ENCODE assay signal across 1 cellular context in genomic region chr10:63683686-63684085, GRCh38.
TF ChIP-seq lines count a peak whose summit lies in the region.

No MANE protein-coding gene starts in this region.

TF ChIP-seq in GM23338, 12 proteins besides CTCF, POLR2A, EP300 and RAD21 (continued from another document):
- TF ChIP-seq, protein P1, sequence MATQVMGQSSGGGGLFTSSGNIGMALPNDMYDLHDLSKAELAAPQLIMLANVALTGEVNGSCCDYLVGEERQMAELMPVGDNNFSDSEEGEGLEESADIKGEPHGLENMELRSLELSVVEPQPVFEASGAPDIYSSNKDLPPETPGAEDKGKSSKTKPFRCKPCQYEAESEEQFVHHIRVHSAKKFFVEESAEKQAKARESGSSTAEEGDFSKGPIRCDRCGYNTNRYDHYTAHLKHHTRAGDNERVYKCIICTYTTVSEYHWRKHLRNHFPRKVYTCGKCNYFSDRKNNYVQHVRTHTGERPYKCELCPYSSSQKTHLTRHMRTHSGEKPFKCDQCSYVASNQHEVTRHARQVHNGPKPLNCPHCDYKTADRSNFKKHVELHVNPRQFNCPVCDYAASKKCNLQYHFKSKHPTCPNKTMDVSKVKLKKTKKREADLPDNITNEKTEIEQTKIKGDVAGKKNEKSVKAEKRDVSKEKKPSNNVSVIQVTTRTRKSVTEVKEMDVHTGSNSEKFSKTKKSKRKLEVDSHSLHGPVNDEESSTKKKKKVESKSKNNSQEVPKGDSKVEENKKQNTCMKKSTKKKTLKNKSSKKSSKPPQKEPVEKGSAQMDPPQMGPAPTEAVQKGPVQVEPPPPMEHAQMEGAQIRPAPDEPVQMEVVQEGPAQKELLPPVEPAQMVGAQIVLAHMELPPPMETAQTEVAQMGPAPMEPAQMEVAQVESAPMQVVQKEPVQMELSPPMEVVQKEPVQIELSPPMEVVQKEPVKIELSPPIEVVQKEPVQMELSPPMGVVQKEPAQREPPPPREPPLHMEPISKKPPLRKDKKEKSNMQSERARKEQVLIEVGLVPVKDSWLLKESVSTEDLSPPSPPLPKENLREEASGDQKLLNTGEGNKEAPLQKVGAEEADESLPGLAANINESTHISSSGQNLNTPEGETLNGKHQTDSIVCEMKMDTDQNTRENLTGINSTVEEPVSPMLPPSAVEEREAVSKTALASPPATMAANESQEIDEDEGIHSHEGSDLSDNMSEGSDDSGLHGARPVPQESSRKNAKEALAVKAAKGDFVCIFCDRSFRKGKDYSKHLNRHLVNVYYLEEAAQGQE (IDR thresholded peaks at IDR 0.05; ENCODE audit: unreplicated experiment): no peak
- TF ChIP-seq NANOG (IDR thresholded peaks at IDR 0.05; ENCODE audit: borderline replicate concordance) (no peak), POLR2AphosphoS5 (IDR thresholded peaks at IDR 0.05; ENCODE audit: low read depth) (no peak), EZH2 (IDR thresholded peaks at IDR 0.05; ENCODE audit: low read depth, unreplicated experiment) (no peak), STAT1 (IDR thresholded peaks at IDR 0.05; ENCODE audit: unreplicated experiment) (no peak), CREB1 (CRISPR knock-in tag; IDR thresholded peaks at IDR 0.05; ENCODE audit: low read depth) (no peak), EZH2phosphoT487 (IDR thresholded peaks at IDR 0.05; ENCODE audit: unreplicated experiment) (no peak), ZNF114 (CRISPR knock-in tag; IDR thresholded peaks at IDR 0.05) (no peak)
- TF ChIP-seq, protein P2, sequence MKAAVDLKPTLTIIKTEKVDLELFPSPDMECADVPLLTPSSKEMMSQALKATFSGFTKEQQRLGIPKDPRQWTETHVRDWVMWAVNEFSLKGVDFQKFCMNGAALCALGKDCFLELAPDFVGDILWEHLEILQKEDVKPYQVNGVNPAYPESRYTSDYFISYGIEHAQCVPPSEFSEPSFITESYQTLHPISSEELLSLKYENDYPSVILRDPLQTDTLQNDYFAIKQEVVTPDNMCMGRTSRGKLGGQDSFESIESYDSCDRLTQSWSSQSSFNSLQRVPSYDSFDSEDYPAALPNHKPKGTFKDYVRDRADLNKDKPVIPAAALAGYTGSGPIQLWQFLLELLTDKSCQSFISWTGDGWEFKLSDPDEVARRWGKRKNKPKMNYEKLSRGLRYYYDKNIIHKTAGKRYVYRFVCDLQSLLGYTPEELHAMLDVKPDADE (IDR thresholded peaks at IDR 0.05): no peak
